ENCODE assay signal across 17 cellular contexts in genomic region chr22:36936362-36937116, GRCh38. TPM values are rescaled to one million over a fixed set of nuclear protein-coding genes. Genes with fewer than 3 reads are reported as not detected.
DNase-seq lines count a peak whose midpoint lies in the region; ATAC-seq and TF ChIP-seq lines count a peak whose summit lies in the region.
"Had no signal": no experiment of that assay in that cellular context is flagged by ENCODE, and none has a peak within 500 bp of the region (broad histone marks: within the 10 kb centered on the region; RNA-seq: fewer than 3 reads in every experiment).

No MANE protein-coding gene starts in this region.

- H3K9ac ChIP-seq in Karpas-422 (ENCODE audit: low read length): no peak overlapping the region

- peak overlapping the region in 2 of 3 donors; percentile 69 to 78 for H3K27ac Mint-ChIP-seq in CD4-positive, CD25-positive, alpha-beta regulatory T cell
- peak overlapping the region; percentile 83 for H3K27ac Mint-ChIP-seq in activated T-helper 17 cell treated with anti-CD3 and anti-CD28 coated beads, Interleukin-2, amount 50 U/mL, for 72 hours

- H3K4me3 ChIP-seq in CD4-positive, CD25-positive, alpha-beta regulatory T cell (ENCODE audit: low read depth, low read length): no peak overlapping the region
- H3K4me3 ChIP-seq in Karpas-422 (ENCODE audit: low read length): no peak overlapping the region
- peak overlapping the region; percentile 63 to 64 for H3K4me3 ChIP-seq in neutrophil (ENCODE audit: low read depth in 1 of 2, low read length in 1 of 2)
- H3K4me3 ChIP-seq in dorsolateral prefrontal cortex: no peak overlapping the region
- H3K4me3 ChIP-seq in vagina: no peak overlapping the region
- H3K4me3 ChIP-seq: ascending aorta, pancreas, suprapubic skin had no signal

- DNase-seq in CD4-positive, CD25-positive, alpha-beta regulatory T cell: no peak
- DNase-seq in Karpas-422 (peak; percentile 47), nucleus accumbens (lab: John Stamatoyannopoulos, UW) (no peak), dorsolateral prefrontal cortex (no peak), vagina (ENCODE audit: extremely low spot score in 2 of 2) (no peak)
- DNase-seq: activated CD4-positive, CD25-positive, alpha-beta regulatory T cell; KG1; left cardiac atrium; NCI-H1105 treated with DMSO at 0.1 percent for 48 hours; RPMI8226; stimulated activated CD4-positive, alpha-beta T cell treated with anti-CD3 and anti-CD28 coated beads, Interleukin-4, amount 100 ng/mL, for 24 hours had no signal

- no peaks in the 10 kb centered on the region for H3K9me2 ChIP-seq in Karpas-422 (replicated peaks; ENCODE audit: insufficient read depth, low read length)

- H3K9me3 ChIP-seq in CD4-positive, CD25-positive, alpha-beta regulatory T cell (ENCODE audit: control insufficient read depth in 2 of 2, low read length in 2 of 2): no peaks in the 10 kb centered on the region
- no peaks in the 10 kb centered on the region for H3K9me3 ChIP-seq in Karpas-422 (ENCODE audit: low read length)
- H3K9me3 ChIP-seq in neutrophil: no peaks in the 10 kb centered on the region
- no peaks in the 10 kb centered on the region for H3K9me3 ChIP-seq in vagina
- H3K9me3 ChIP-seq: ascending aorta, pancreas, suprapubic skin had no signal

- H3K27ac ChIP-seq in CD4-positive, CD25-positive, alpha-beta regulatory T cell (ENCODE audit: insufficient read depth, low read length, poor library complexity, severe bottlenecking): no peak overlapping the region
- H3K27ac ChIP-seq in Karpas-422 (ENCODE audit: low read length): no peak overlapping the region
- H3K27ac ChIP-seq in neutrophil: peak overlapping the region; percentile 96
- H3K27ac ChIP-seq in dorsolateral prefrontal cortex: no peak overlapping the region
- no peak overlapping the region for H3K27ac ChIP-seq in vagina
- H3K27ac ChIP-seq: ascending aorta, pancreas, suprapubic skin had no signal

- peaks cover 22% of the 10 kb centered on the region for H3K36me3 ChIP-seq in CD4-positive, CD25-positive, alpha-beta regulatory T cell (ENCODE audit: control insufficient read depth, insufficient read depth, low read length)
- H3K36me3 ChIP-seq in Karpas-422 (ENCODE audit: insufficient read depth, low read length) (no peaks in the 10 kb centered on the region), neutrophil (peaks cover 79% of the 10 kb centered on the region), vagina (no peaks in the 10 kb centered on the region)
- H3K36me3 ChIP-seq: ascending aorta, pancreas had no signal

- peak; percentile 25 for TF ChIP-seq CTCF in neutrophil (IDR thresholded peaks at IDR 0.05)
- no peak for TF ChIP-seq CTCF in dorsolateral prefrontal cortex (IDR thresholded peaks at IDR 0.05 in 54 of 56, conservative IDR thresholded peaks at IDR 0.05 in 2 of 56; ENCODE audit: low read depth in 1 of 56, partially characterized antibody in 56 of 56)
- TF ChIP-seq CTCF in vagina (IDR thresholded peaks at IDR 0.05): no peak

- no peaks in the 10 kb centered on the region for H3K27me3 ChIP-seq in CD4-positive, CD25-positive, alpha-beta regulatory T cell (ENCODE audit: control insufficient read depth, insufficient read depth, low read length)
- H3K27me3 ChIP-seq in Karpas-422 (ENCODE audit: low read length) (no peaks in the 10 kb centered on the region), neutrophil (no peaks in the 10 kb centered on the region), dorsolateral prefrontal cortex (peaks cover 0 to 3% (median 0%) of the 10 kb centered on the region in 45 donors), vagina (no peaks in the 10 kb centered on the region)
- H3K27me3 ChIP-seq: ascending aorta, pancreas, suprapubic skin had no signal

- intact Hi-C loops in dorsolateral prefrontal cortex (cut with DNase I): no loop called here
- intact Hi-C loops in vagina (cut with DNase I): no loop called here

- H3K4me1 ChIP-seq in CD4-positive, CD25-positive, alpha-beta regulatory T cell (ENCODE audit: control insufficient read depth, insufficient read depth, low read length, poor library complexity, severe bottlenecking): peaks cover 6% of the 10 kb centered on the region
- peaks cover 21% of the 10 kb centered on the region for H3K4me1 ChIP-seq in Karpas-422 (ENCODE audit: low read length)
- peaks cover 41 to 46% of the 10 kb centered on the region in 2 experiments for H3K4me1 ChIP-seq in neutrophil (ENCODE audit: control insufficient read depth in 1 of 2, insufficient read depth in 1 of 2, low read depth in 1 of 2, low read length in 1 of 2)
- H3K4me1 ChIP-seq in vagina: no peaks in the 10 kb centered on the region
- H3K4me1 ChIP-seq: ascending aorta, pancreas, suprapubic skin had no signal

- H3K36me3 Mint-ChIP-seq in CD4-positive, CD25-positive, alpha-beta regulatory T cell: no peaks in the 10 kb centered on the region
- H3K36me3 Mint-ChIP-seq in activated T-helper 17 cell treated with anti-CD3 and anti-CD28 coated beads, Interleukin-2, amount 50 U/mL, for 72 hours (ENCODE audit: low read depth): no peaks in the 10 kb centered on the region

- H3K4me1 Mint-ChIP-seq in CD4-positive, CD25-positive, alpha-beta regulatory T cell: peaks cover 11 to 15% (median 13%) of the 10 kb centered on the region in 4 donors
- H3K4me1 Mint-ChIP-seq in activated T-helper 17 cell treated with anti-CD3 and anti-CD28 coated beads, Interleukin-2, amount 50 U/mL, for 72 hours: peaks cover 13% of the 10 kb centered on the region

- ATAC-seq in CD4-positive, CD25-positive, alpha-beta regulatory T cell (ENCODE audit: low read depth in 2 of 2): no peak
- no peak for ATAC-seq in activated T-helper 17 cell treated with anti-CD3 and anti-CD28 coated beads, Interleukin-2, amount 50 U/mL, for 72 hours (replicated peaks)

- TF ChIP-seq POLR2A in vagina (IDR thresholded peaks at IDR 0.05): no peak

- no peak overlapping the region for H3K4me3 Mint-ChIP-seq in CD4-positive, CD25-positive, alpha-beta regulatory T cell
- H3K4me3 Mint-ChIP-seq in activated T-helper 17 cell treated with anti-CD3 and anti-CD28 coated beads, Interleukin-2, amount 50 U/mL, for 72 hours: no peak overlapping the region

- no peaks in the 10 kb centered on the region for H3K27me3 Mint-ChIP-seq in CD4-positive, CD25-positive, alpha-beta regulatory T cell
- no peaks in the 10 kb centered on the region for H3K27me3 Mint-ChIP-seq in activated T-helper 17 cell treated with anti-CD3 and anti-CD28 coated beads, Interleukin-2, amount 50 U/mL, for 72 hours

- H4K20me1 ChIP-seq in Karpas-422 (ENCODE audit: insufficient read depth, low read depth, low read length): no peaks in the 10 kb centered on the region

- H3K79me2 ChIP-seq in Karpas-422 (ENCODE audit: low read length): no peaks in the 10 kb centered on the region

- H3K4me2 ChIP-seq in Karpas-422 (ENCODE audit: low read depth, low read length, poor library complexity, severe bottlenecking): no peak overlapping the region

- no peaks in the 10 kb centered on the region for H3K9me3 Mint-ChIP-seq in CD4-positive, CD25-positive, alpha-beta regulatory T cell
- H3K9me3 Mint-ChIP-seq in activated T-helper 17 cell treated with anti-CD3 and anti-CD28 coated beads, Interleukin-2, amount 50 U/mL, for 72 hours: peaks cover 3% of the 10 kb centered on the region

- H2AFZ ChIP-seq in Karpas-422 (ENCODE audit: low read length): no peak overlapping the region

RNA-seq across cellular contexts. Expression of gene CSF2RB, which starts 23.1 kb away (rescaled TPM):
- 27.0 TPM for total RNA-seq in CD4-positive, CD25-positive, alpha-beta regulatory T cell
- polyA plus RNA-seq in CD4-positive, CD25-positive, alpha-beta regulatory T cell: 10 to 100 TPM in 2 of 4 donors, 1 to 10 TPM in 2; 5.7 to 10.6 (median 8.8) TPM
- total RNA-seq in Karpas-422 (2014; rRNA removed; shearing (Covaris generic); ENCODE audit: low replicate concordance): 5.6 and 6.0 TPM in 2 replicates
- total RNA-seq in activated T-helper 17 cell treated with anti-CD3 and anti-CD28 coated beads, Interleukin-2, amount 50 U/mL, for 72 hours: 1 to 10 TPM; 4.2 to 4.8 TPM
- total RNA-seq in dorsolateral prefrontal cortex: 1 to 10 TPM in 92 of 120 experiments, under 1 TPM in 28; 0.37 to 6.6 (median 1.4) TPM
- 4.2 TPM for total RNA-seq in vagina
- total RNA-seq: H1 had no signal
- polyA plus RNA-seq: H1 had no signal

Comparison
In these comparisons a context has a peak if more than half of its experiments do, and no peak if none do; other contexts are left out.
1. H3K4me3 ChIP-seq: peak in neutrophil (2 of 2); none in CD4-positive, CD25-positive, alpha-beta regulatory T cell (single experiment), Karpas-422 (single experiment), dorsolateral prefrontal cortex (0 of 59) and vagina (0 of 2).